ENCODE assay signal across 9 cellular contexts in genomic region chr7:120603366-120603765, GRCh38.
"Had no signal": no experiment of that assay in that cellular context is flagged by ENCODE, and none has a peak within 500 bp of the region (broad histone marks: within the 10 kb centered on the region; RNA-seq: fewer than 3 reads in every experiment).

No MANE protein-coding gene starts in this region.

- H3K27ac Mint-ChIP-seq: GM23338, H9 had no signal

- H2AFZ ChIP-seq: GM23338 had no signal

- H3K4me2 ChIP-seq: GM23338 had no signal

- H3K4me3 Mint-ChIP-seq: GM23338, H9 had no signal

- ATAC-seq: GM23338, K562 had no signal

- H3K4me1 Mint-ChIP-seq: H9 had no signal

- H3K4me3 ChIP-seq: GM23338, K562 had no signal

- FAIRE-seq: H1, H54, HTR-8/SVneo, K562 had no signal

- DNase-seq: H9, HCEC 1CT, IMR-90, KG1 had no signal

- H3K9me3 Mint-ChIP-seq: GM23338, H9 had no signal
